25 cellular contexts compared by ENCODE assay signal in genomic region chrX:45518552-45518951, GRCh38.
DNase-seq lines count a peak whose midpoint lies in the region; ATAC-seq, FAIRE-seq and TF ChIP-seq lines count a peak whose summit lies in the region.
"Had no signal": no experiment of that assay in that cellular context is flagged by ENCODE, and none has a peak within 500 bp of the region (broad histone marks: within the 10 kb centered on the region; RNA-seq: fewer than 3 reads in every experiment).

No MANE protein-coding gene starts in this region.

- no peak overlapping the region for H3K4me3 Mint-ChIP-seq in progenitor cell of endocrine pancreas (ENCODE audit: low read depth)
- H3K4me3 Mint-ChIP-seq: CD4-positive, CD25-positive, alpha-beta regulatory T cell; GM23338 had no signal

- H3K4me3 ChIP-seq in SK-N-SH (ENCODE audit: low read depth in 2 of 2, low read length in 1 of 2) (no peak overlapping the region), adipocyte (ENCODE audit: low read length) (peak overlapping the region; percentile 35), mesenchymal stem cell (ENCODE audit: insufficient read depth in 1 of 2, low read depth in 1 of 2, low read length in 2 of 2) (no peak overlapping the region), spleen (no peak overlapping the region), MM.1S (ENCODE audit: low read length) (no peak overlapping the region)
- H3K4me3 ChIP-seq: BLaER1, GM23338, HAP-1, PC-9 had no signal

- H3K9ac ChIP-seq in SK-N-SH (peak overlapping the region; percentile 59; the same call in 1 of the 2 replicates), adipocyte (ENCODE audit: low read length) (peak overlapping the region; percentile 69), mesenchymal stem cell (ENCODE audit: low read length) (peak overlapping the region; percentile 84), MM.1S (ENCODE audit: low read length) (no peak overlapping the region)
- H3K9ac ChIP-seq: BLaER1 had no signal

- H3K4me2 ChIP-seq in SK-N-SH (0 out of 2 replicates have a peak overlapping the region, but pooled peaks have one; percentile 39), mesenchymal stem cell (ENCODE audit: low read length, poor library complexity, severe bottlenecking) (no peak overlapping the region), MM.1S (ENCODE audit: low read depth, low read length) (no peak overlapping the region)
- H3K4me2 ChIP-seq: BLaER1, GM23338, PC-9 had no signal

- H2AK5ac ChIP-seq in mesenchymal stem cell (ENCODE audit: low read length, severe bottlenecking), result no peak overlapping the region

- H3K9me2 ChIP-seq in SK-N-SH, result no peaks in the 10 kb centered on the region
- no peaks in the 10 kb centered on the region for H3K9me2 ChIP-seq in MM.1S (replicated peaks; ENCODE audit: insufficient read depth, low read length)

- no peak overlapping the region for H4K91ac ChIP-seq in mesenchymal stem cell (ENCODE audit: low read length)

- no peak overlapping the region for H2BK12ac ChIP-seq in mesenchymal stem cell (ENCODE audit: low read length in 2 of 2)

- no peak overlapping the region for H3K27ac Mint-ChIP-seq in progenitor cell of endocrine pancreas
- H3K27ac Mint-ChIP-seq: CD4-positive, CD25-positive, alpha-beta regulatory T cell; GM23338 had no signal

- no peaks in the 10 kb centered on the region for H3K79me2 ChIP-seq in SK-N-SH (ENCODE audit: insufficient read depth)
- H3K79me2 ChIP-seq in MM.1S (ENCODE audit: low read length), result no peaks in the 10 kb centered on the region

- no peak for ATAC-seq in SK-N-SH treated with all-trans-retinoic acid at 6 μM for 48 hours
- ATAC-seq: GM23338 had no signal

- H2AFZ ChIP-seq in SK-N-SH (ENCODE audit: low read depth) (peak overlapping the region; percentile 20; the same call in 1 of the 2 replicates), mesenchymal stem cell (ENCODE audit: low read depth, low read length) (no peak overlapping the region), MM.1S (ENCODE audit: low read length) (no peak overlapping the region)
- H2AFZ ChIP-seq: GM23338, PC-9 had no signal

- H3K27ac ChIP-seq in SK-N-SH (ENCODE audit: low read depth in 2 of 2, low read length in 1 of 2) (peak overlapping the region; percentile 85 to 94; a peak in 3 of 4 replicates), mesenchymal stem cell (ENCODE audit: low read length, poor library complexity, severe bottlenecking) (no peak overlapping the region), spleen (no peak overlapping the region), MM.1S (ENCODE audit: low read length) (no peak overlapping the region)
- H3K27ac ChIP-seq: 22Rv1, BLaER1 had no signal

- TF ChIP-seq RAD21 in SK-N-SH (IDR thresholded peaks at IDR 0.05; ENCODE audit: low read length), result no peak

- WGBS in SK-N-SH (ENCODE audit: low lambda C conversion rate), result 41% methylated on average over 1 of the region's 1 CpG
- no CpG with 5 or more reads among the region's 1 CpG for WGBS in mesenchymal stem cell
- WGBS in spleen, 5 donors, result 52 to 86% (median 66%) methylated on average over 1 of the region's 1 CpG

- peaks cover 0 to 45% of the 10 kb centered on the region in 2 experiments; a peak in 3 of 4 replicates for H3K4me1 ChIP-seq in SK-N-SH (ENCODE audit: control insufficient read depth in 1 of 2, insufficient read depth in 2 of 2, low read depth in 1 of 2, low read length in 1 of 2)
- peaks cover 48% of the 10 kb centered on the region for H3K4me1 ChIP-seq in adipocyte (ENCODE audit: control insufficient read depth, insufficient read depth, low read length)
- peaks cover 4% of the 10 kb centered on the region for H3K4me1 ChIP-seq in mesenchymal stem cell (ENCODE audit: control insufficient read depth, insufficient read depth, low read depth, low read length)
- H3K4me1 ChIP-seq in spleen, result no peaks in the 10 kb centered on the region
- no peaks in the 10 kb centered on the region for H3K4me1 ChIP-seq in MM.1S (ENCODE audit: low read length)
- H3K4me1 ChIP-seq: BLaER1 had no signal

- H3K23ac ChIP-seq in mesenchymal stem cell (ENCODE audit: low read length in 2 of 2), result no peak overlapping the region

- H3K36me3 ChIP-seq in SK-N-SH (replicated peaks in 1 of 2; ENCODE audit: control insufficient read depth in 1 of 2, insufficient read depth in 2 of 2, low read length in 1 of 2) (no peaks in the 10 kb centered on the region), adipocyte (ENCODE audit: control insufficient read depth, insufficient read depth, low read length, severe bottlenecking) (no peaks in the 10 kb centered on the region), mesenchymal stem cell (ENCODE audit: control insufficient read depth in 1 of 2, insufficient read depth in 2 of 2, low read depth in 1 of 2, low read length in 2 of 2) (peaks cover 0 to 18% of the 10 kb centered on the region in 2 experiments), spleen (no peaks in the 10 kb centered on the region), MM.1S (replicated peaks; ENCODE audit: insufficient read depth, low read length) (no peaks in the 10 kb centered on the region)
- H3K36me3 ChIP-seq: BLaER1, HAP-1 had no signal

- no peak overlapping the region for H3K14ac ChIP-seq in mesenchymal stem cell (ENCODE audit: low read length in 2 of 2)

- no peaks in the 10 kb centered on the region for H3K79me1 ChIP-seq in mesenchymal stem cell (replicated peaks; ENCODE audit: low read length, poor library complexity, severe bottlenecking)

- no peaks in the 10 kb centered on the region for H3K27me3 Mint-ChIP-seq in progenitor cell of endocrine pancreas
- H3K27me3 Mint-ChIP-seq: CD4-positive, CD25-positive, alpha-beta regulatory T cell had no signal

- H2BK120ac ChIP-seq in mesenchymal stem cell (ENCODE audit: low read depth, low read length), result no peak overlapping the region

- H3K9me3 ChIP-seq in SK-N-SH (peaks cover 2% of the 10 kb centered on the region; the same call in 1 of the 2 replicates), adipocyte (ENCODE audit: control insufficient read depth, low read length) (peaks cover 2% of the 10 kb centered on the region), mesenchymal stem cell (ENCODE audit: control insufficient read depth, low read length) (peaks cover 22% of the 10 kb centered on the region), spleen (no peaks in the 10 kb centered on the region), MM.1S (replicated peaks; ENCODE audit: insufficient read depth, low read length) (no peaks in the 10 kb centered on the region)
- H3K9me3 ChIP-seq: BLaER1, HAP-1 had no signal

- H3K27me3 ChIP-seq in SK-N-SH (ENCODE audit: insufficient read depth) (no peaks in the 10 kb centered on the region), adipocyte (replicated peaks; ENCODE audit: control insufficient read depth, insufficient read depth, low read length) (no peaks in the 10 kb centered on the region), mesenchymal stem cell (ENCODE audit: control insufficient read depth in 1 of 2, insufficient read depth in 1 of 2, low read length in 2 of 2) (no peaks in the 10 kb centered on the region), spleen (replicated peaks in 1 of 7) (peaks cover 0 to 10% (median 0%) of the 10 kb centered on the region in 7 donors), MM.1S (replicated peaks; ENCODE audit: insufficient read depth, low read length) (no peaks in the 10 kb centered on the region)
- H3K27me3 ChIP-seq: BLaER1 had no signal

- no peak overlapping the region for H2BK5ac ChIP-seq in mesenchymal stem cell (ENCODE audit: low read depth, low read length, poor library complexity, severe bottlenecking)

- no peak for TF ChIP-seq POLR2A in spleen (IDR thresholded peaks at IDR 0.05)

- H3K18ac ChIP-seq in mesenchymal stem cell (ENCODE audit: low read depth in 1 of 2, low read length in 2 of 2), result no peak overlapping the region

- POLR2A ChIA-PET in SK-N-SH (lab: Yijun Ruan, JAX), result no interaction called here

- H3K4me1 Mint-ChIP-seq in progenitor cell of endocrine pancreas (ENCODE audit: low read depth), result peaks cover 5% of the 10 kb centered on the region

- H3K36me3 Mint-ChIP-seq in progenitor cell of endocrine pancreas (ENCODE audit: insufficient read depth), result no peaks in the 10 kb centered on the region
- H3K36me3 Mint-ChIP-seq: CD4-positive, CD25-positive, alpha-beta regulatory T cell had no signal

- no peaks in the 10 kb centered on the region for H4K20me1 ChIP-seq in SK-N-SH (ENCODE audit: insufficient read depth)
- H4K20me1 ChIP-seq in MM.1S (ENCODE audit: insufficient read depth, low read length), result no peaks in the 10 kb centered on the region
- H4K20me1 ChIP-seq: BLaER1 had no signal

- intact Hi-C loops in spleen (cut with DNase I; ENCODE audit: low total_unique reads), result loop anchor here (10.0 kb wide), 2 partner anchors 266 to 856 kb away; no protein-coding TSS in a partner anchor

- DNase-seq in SK-N-SH (no peak), adipocyte (ENCODE audit: low read depth) (no peak), mesenchymal stem cell (no peak), progenitor cell of endocrine pancreas (ENCODE audit: low spot score, unreplicated experiment) (no peak), spleen (no peak), MM.1S (no peak), RCC 7860 (ENCODE audit: low spot score) (no peak)
- DNase-seq: ACHN; CD4-positive, CD25-positive, alpha-beta regulatory T cell; NCI-H1092 treated with DMSO at 0.1 percent for 48 hours; NCI-H1436; NCI-H187 treated with DMSO at 0.1 percent for 48 hours; NCI-H524; NCI-H774; NK-92 treated with Interleukin-12 subunit alpha and Interleukin-12 subunit beta, amount 100 ng/mL, for 24 hours; PC-9; RPMI8226; SHP77 had no signal

- H3K4ac ChIP-seq in mesenchymal stem cell (ENCODE audit: low read depth in 1 of 2, low read length in 2 of 2), result no peak overlapping the region

- TF ChIP-seq CTCF in SK-N-SH (IDR thresholded peaks at IDR 0.05) (no peak), progenitor cell of endocrine pancreas (IDR thresholded peaks at IDR 0.05; ENCODE audit: unreplicated experiment) (no peak), spleen (IDR thresholded peaks at IDR 0.05 in 8 of 11, conservative IDR thresholded peaks at IDR 0.05 in 3 of 11) (no peak), MM.1S (IDR thresholded peaks at IDR 0.05; ENCODE audit: low read length) (no peak)

- H2BK15ac ChIP-seq in mesenchymal stem cell (ENCODE audit: low read depth, poor library complexity, severe bottlenecking), result no peak overlapping the region

- H3F3A ChIP-seq in SK-N-SH (replicated peaks; ENCODE audit: insufficient read depth) (peaks cover 48% of the 10 kb centered on the region), MM.1S (ENCODE audit: insufficient read depth, low read length) (no peaks in the 10 kb centered on the region)

- H4K8ac ChIP-seq in mesenchymal stem cell (ENCODE audit: low read length), result no peak overlapping the region

- FAIRE-seq in RCC 7860 (lab: Jason Lieb, UNC), result no peak
- FAIRE-seq: D721Med, GM18507 had no signal

- H3K9me3 Mint-ChIP-seq in progenitor cell of endocrine pancreas (ENCODE audit: low read depth), result peaks cover 19% of the 10 kb centered on the region
- H3K9me3 Mint-ChIP-seq: GM23338 had no signal

- no peak for TF ChIP-seq EP300 in SK-N-SH (IDR thresholded peaks at IDR 0.05; ENCODE audit: borderline replicate concordance in 1 of 2, low read depth in 1 of 2, low read length in 1 of 2)

- CTCF ChIA-PET in SK-N-SH (lab: Yijun Ruan, JAX), result no interaction called here

TF ChIP-seq in SK-N-SH treated with all-trans-retinoic acid at 6 μM for 48 hours, 23 proteins besides CTCF, POLR2A, EP300 and RAD21:
- TF ChIP-seq ZNF565 (CRISPR knock-in tag; conservative IDR thresholded peaks at IDR 0.05; ENCODE audit: low read depth), result no peak

Comparison
In these comparisons a context has a peak if more than half of its experiments do, and no peak if none do; other contexts are left out.
1. H3K27ac ChIP-seq: peak in SK-N-SH (2 of 2); none in mesenchymal stem cell (single experiment), spleen (0 of 8) and MM.1S (single experiment).